ENCODE assay signal across 7 cellular contexts in genomic region chr22:22137891-22138290, GRCh38.
"Had no signal": no experiment of that assay in that cellular context is flagged by ENCODE, and none has a peak within 500 bp of the region (broad histone marks: within the 10 kb centered on the region; RNA-seq: fewer than 3 reads in every experiment).

No MANE protein-coding gene starts in this region.

- DNase-seq: IMR-90, KBM-7, KG1 had no signal

- FAIRE-seq: HepG2, HTR-8/SVneo had no signal

- ATAC-seq: HepG2 had no signal

- H3K27ac ChIP-seq: HL-60, KMS-11 had no signal

- H3K9ac ChIP-seq: KMS-11 had no signal

- H3K4me2 ChIP-seq: KMS-11 had no signal
